In the genomic region with DNA sequence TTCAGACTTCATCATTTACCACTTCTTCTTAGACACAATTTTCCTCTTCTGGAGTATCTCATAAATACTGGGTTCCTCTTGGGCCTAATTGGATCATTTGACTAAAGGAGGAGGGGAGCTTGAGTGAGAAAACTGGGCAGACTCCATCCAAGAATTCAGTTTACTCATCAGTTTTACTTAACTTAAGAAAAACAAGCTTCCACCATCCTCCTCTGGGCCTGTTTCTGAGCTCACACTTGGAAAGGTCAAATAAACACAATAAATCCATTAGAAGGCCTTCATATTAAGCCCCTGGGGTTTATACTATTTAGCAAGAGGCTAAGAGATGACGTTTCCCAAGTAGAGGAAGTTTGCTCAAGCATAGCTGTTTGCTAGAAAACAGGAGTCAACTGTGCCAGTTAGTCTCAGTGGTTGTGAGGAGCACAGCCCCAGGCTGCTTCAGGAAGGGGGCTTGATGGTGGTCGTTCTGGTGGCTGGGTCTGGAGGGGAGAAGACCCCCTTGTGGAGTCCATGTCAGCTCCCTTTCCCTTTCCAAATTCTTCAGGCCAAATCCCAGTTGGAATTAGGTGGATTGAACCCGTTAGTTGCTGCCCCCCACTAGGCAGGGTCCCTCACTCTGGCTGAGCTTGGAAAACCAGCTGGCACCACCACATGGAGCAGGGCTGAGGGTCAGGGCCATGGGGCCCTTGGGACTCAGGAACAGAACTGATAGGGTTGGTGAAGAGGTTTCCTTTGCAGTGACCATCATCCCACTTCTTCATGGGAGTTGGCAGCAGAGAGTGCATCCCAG, we compare ENCODE assay signal across 13 cellular contexts.
DNase-seq lines count a peak whose midpoint lies in the region; ATAC-seq and TF ChIP-seq lines count a peak whose summit lies in the region.
"Had no signal": no experiment of that assay in that cellular context is flagged by ENCODE, and none has a peak within 500 bp of the region (broad histone marks: within the 10 kb centered on the region; RNA-seq: fewer than 3 reads in every experiment).

No MANE protein-coding gene starts in this region.

- TF ChIP-seq CTCF in omental fat pad (IDR thresholded peaks at IDR 0.05): no peak
- TF ChIP-seq CTCF in tibial artery (IDR thresholded peaks at IDR 0.05): no peak

- no peaks in the 10 kb centered on the region for H3K36me3 ChIP-seq in tibial artery

- H3K27ac ChIP-seq in tibial artery: peak overlapping the region; percentile 19 to 59
- H3K27ac ChIP-seq: foreskin keratinocyte had no signal

- peaks cover 0 to 30% (median 10%) of the 10 kb centered on the region in 4 donors for H3K4me1 ChIP-seq in tibial artery
- H3K4me1 ChIP-seq: foreskin keratinocyte had no signal

- intact Hi-C loops in left cardiac atrium (cut with DNase I): no loop called here
- intact Hi-C loops in tibial artery (cut with DNase I; ENCODE audit: low total_unique reads): no loop called here

- H3K27me3 ChIP-seq in tibial artery: no peaks in the 10 kb centered on the region

- no peak overlapping the region for H3K4me3 ChIP-seq in tibial artery

- DNase-seq in amniotic epithelial cell (ENCODE audit: low read depth): peak; percentile 68
- DNase-seq in left cardiac atrium: no peak
- no peak for DNase-seq in omental fat pad (ENCODE audit: low spot score)
- DNase-seq in tibial artery: no peak
- no peak for DNase-seq in GM19240 (ENCODE audit: insufficient read length, low spot score)
- no peak for DNase-seq in AG08396 (ENCODE audit: low spot score)
- no peak for DNase-seq in iPS-NIHi11 (ENCODE audit: low spot score)
- DNase-seq: activated CD4-positive, alpha-beta T cell treated with anti-CD3 and anti-CD28 coated beads, Interleukin-2, amount 10 ng/mL, durations not matched to agents 7 days and 5 days; activated T-cell treated with anti-CD3 and anti-CD28 coated beads, Interleukin-2, amount 50 U/mL, for 24 hours; amniotic stem cell; foreskin keratinocyte; KG1 had no signal

- ATAC-seq in left cardiac atrium (peak; percentile 92 to 94), omental fat pad (ENCODE audit: low FRiP score) (peak; percentile 57), GM18873 (IDR thresholded peaks at IDR 0.05; ENCODE audit: low FRiP score, unreplicated experiment) (no peak)

- no peaks in the 10 kb centered on the region for H3K9me3 ChIP-seq in tibial artery
